9 cellular contexts compared by ENCODE assay signal in the genomic region with DNA sequence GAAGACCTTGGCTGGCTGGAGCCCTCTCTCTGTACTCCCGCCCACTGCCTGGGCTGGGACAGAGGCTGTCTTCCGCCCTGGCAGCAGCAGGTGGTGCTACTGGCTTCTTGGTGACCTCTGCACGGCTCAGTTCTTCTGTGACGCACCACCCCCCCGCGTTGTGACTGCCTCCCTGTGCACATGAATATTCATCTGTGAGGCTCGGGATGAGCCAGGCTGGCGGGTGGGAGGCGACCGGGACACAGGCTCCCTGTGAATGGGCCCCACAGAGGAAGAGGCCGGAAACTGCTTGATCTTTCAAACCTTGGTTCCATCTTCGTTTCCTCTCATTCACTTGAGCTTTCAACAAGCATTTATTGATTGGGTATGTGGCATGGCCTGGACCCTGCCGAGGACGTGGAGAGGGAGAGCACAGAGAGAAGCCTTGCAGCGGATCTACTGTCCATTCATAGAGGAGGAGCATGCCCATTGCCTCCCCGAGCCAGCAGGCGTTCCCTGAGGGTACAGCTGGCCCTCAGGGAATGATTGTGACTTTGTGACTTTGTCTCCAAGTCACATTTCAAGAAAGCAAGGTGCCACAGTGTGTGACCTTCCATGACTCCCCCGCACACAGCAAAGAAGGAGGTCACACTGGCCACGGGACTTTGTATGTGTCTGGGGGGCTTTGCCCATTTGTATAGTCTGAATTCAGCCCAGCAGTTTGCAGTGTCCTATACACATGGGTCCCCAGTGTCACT. TPM values are rescaled to one million over a fixed set of nuclear protein-coding genes. Genes with fewer than 3 reads are reported as not detected.
DNase-seq lines count a peak whose midpoint lies in the region; TF ChIP-seq lines count a peak whose summit lies in the region.
"Had no signal": no experiment of that assay in that cellular context is flagged by ENCODE, and none has a peak within 500 bp of the region (broad histone marks: within the 10 kb centered on the region; RNA-seq: fewer than 3 reads in every experiment).

No MANE protein-coding gene starts in this region.

- in situ Hi-C loops in mammary epithelial cell (cut with MboI; ENCODE audit: low sequenced_read_pairs in 2 of 2), result no loop called here

- no peak for TF ChIP-seq POLR2A in breast epithelium (IDR thresholded peaks at IDR 0.05)

- no peaks in the 10 kb centered on the region for H3K9me2 ChIP-seq in OCI-LY1 (ENCODE audit: low read depth, low read length)

- no TSS peak for BruUV-seq in mammary epithelial cell (replicated peaks; lab: Mats Ljungman, UMichigan)

- H4K20me1 ChIP-seq in mammary epithelial cell (ENCODE audit: insufficient read depth, low read length) (no peaks in the 10 kb centered on the region), OCI-LY1 (ENCODE audit: insufficient read depth, low read length) (no peaks in the 10 kb centered on the region)

- no peaks in the 10 kb centered on the region for H3K9me3 ChIP-seq in breast epithelium
- H3K9me3 ChIP-seq in mammary epithelial cell (replicated peaks; ENCODE audit: insufficient read depth, low read length), result no peaks in the 10 kb centered on the region
- H3K9me3 ChIP-seq in OCI-LY1 (ENCODE audit: low read length), result no peaks in the 10 kb centered on the region
- H3K9me3 ChIP-seq in muscle layer of colon (ENCODE audit: low read length), result no peaks in the 10 kb centered on the region

- H3K9ac ChIP-seq in mammary epithelial cell (ENCODE audit: insufficient read depth, low read length), result no peak overlapping the region
- H3K9ac ChIP-seq in OCI-LY1 (ENCODE audit: low read length), result no peak overlapping the region
- H3K9ac ChIP-seq in muscle layer of colon (ENCODE audit: low read length), result no peak overlapping the region

- no peaks in the 10 kb centered on the region for H3F3A ChIP-seq in OCI-LY1 (ENCODE audit: insufficient read depth, low read length)

- H3K79me2 ChIP-seq in mammary epithelial cell (ENCODE audit: insufficient read depth, low read length), result no peaks in the 10 kb centered on the region
- H3K79me2 ChIP-seq in OCI-LY1 (ENCODE audit: insufficient read depth, low read length), result no peaks in the 10 kb centered on the region

- no peaks in the 10 kb centered on the region for H3K4me1 ChIP-seq in breast epithelium
- H3K4me1 ChIP-seq in mammary epithelial cell (ENCODE audit: insufficient read depth, low read length), result peaks cover 2% of the 10 kb centered on the region
- peaks cover 11% of the 10 kb centered on the region for H3K4me1 ChIP-seq in OCI-LY1 (ENCODE audit: insufficient read depth, low read length, severe bottlenecking)
- peaks cover 10% of the 10 kb centered on the region for H3K4me1 ChIP-seq in muscle layer of colon (ENCODE audit: insufficient read depth, low read length)

- H2AFZ ChIP-seq in mammary epithelial cell (ENCODE audit: low read depth, low read length) (no peak overlapping the region), OCI-LY1 (ENCODE audit: low read length) (no peak overlapping the region)

- CTCF ChIA-PET in mammary epithelial cell (lab: Charles Lee; ENCODE audit: low non-redundant PET), result no interaction called here

- DNase-seq in breast epithelium (ENCODE audit: low spot score in 2 of 2) (peak in 1 of 2 donors; percentile 69), mammary epithelial cell (no peak), fibroblast of gingiva (ENCODE audit: low read depth) (peak; percentile 68), SW 1271 (lab: John Stamatoyannopoulos, UW) (no peak), COLO668 (lab: John Stamatoyannopoulos, UW; ENCODE audit: unreplicated experiment) (no peak)
- DNase-seq in stimulated activated CD4-positive, alpha-beta T cell treated with anti-CD3 and anti-CD28 coated beads, Interleukin-4, amount 100 ng/mL, for 4 hours, result no peak
- DNase-seq: CD4-positive, CD25-positive, alpha-beta regulatory T cell had no signal

- TF ChIP-seq CTCF in breast epithelium (IDR thresholded peaks at IDR 0.05) (no peak), mammary epithelial cell (conservative IDR thresholded peaks at IDR 0.05 in 1 of 2, IDR thresholded peaks at IDR 0.05 in 1 of 2; ENCODE audit: extremely low read depth in 1 of 2, insufficient read depth in 1 of 2, low read depth in 1 of 2, low read length in 2 of 2) (peak in 1 of 2 donors; percentile 35), OCI-LY1 (IDR thresholded peaks at IDR 0.05; ENCODE audit: low read length) (peak; percentile 59)

- WGBS in mammary epithelial cell (ENCODE audit: low coverage, missing lambda C conversion rate), result 72% methylated on average over 13 of the region's 19 CpGs

- H3K36me3 ChIP-seq in breast epithelium (no peaks in the 10 kb centered on the region), mammary epithelial cell (ENCODE audit: insufficient read depth, low read length) (no peaks in the 10 kb centered on the region), OCI-LY1 (ENCODE audit: insufficient read depth, low read length) (no peaks in the 10 kb centered on the region), muscle layer of colon (ENCODE audit: insufficient read depth, low read length) (peaks cover 27% of the 10 kb centered on the region)

- H3K27me3 ChIP-seq in breast epithelium (no peaks in the 10 kb centered on the region), mammary epithelial cell (ENCODE audit: insufficient read depth, low read length) (no peaks in the 10 kb centered on the region), OCI-LY1 (ENCODE audit: insufficient read depth, low read length) (no peaks in the 10 kb centered on the region), muscle layer of colon (ENCODE audit: control insufficient read depth in 1 of 2, insufficient read depth in 2 of 2, low read length in 2 of 2) (no peaks in the 10 kb centered on the region)

- H3K4me3 ChIP-seq in breast epithelium (no peak overlapping the region), mammary epithelial cell (replicated peaks in 1 of 3; ENCODE audit: insufficient read depth in 1 of 3, low read depth in 2 of 3, low read length in 3 of 3) (no peak overlapping the region), OCI-LY1 (ENCODE audit: low read depth, low read length, poor library complexity, severe bottlenecking) (no peak overlapping the region), muscle layer of colon (ENCODE audit: low read depth in 1 of 2, low read length in 2 of 2) (no peak overlapping the region)

- H3K27ac ChIP-seq in breast epithelium, result peak overlapping the region; percentile 26 to 35
- no peak overlapping the region for H3K27ac ChIP-seq in mammary epithelial cell (ENCODE audit: insufficient read depth, low read depth, low read length)
- no peak overlapping the region for H3K27ac ChIP-seq in OCI-LY1 (ENCODE audit: low read depth, low read length, poor library complexity, severe bottlenecking)
- peak overlapping the region; percentile 29 for H3K27ac ChIP-seq in muscle layer of colon (ENCODE audit: low read depth, low read length)

- dilution Hi-C loops in mammary epithelial cell (cut with HindIII; ENCODE audit: low sequenced_read_pairs), result no loop called here

- H3K4me2 ChIP-seq in mammary epithelial cell (ENCODE audit: insufficient read depth, low read depth, low read length), result no peak overlapping the region
- H3K4me2 ChIP-seq in OCI-LY1 (ENCODE audit: low read length), result peak overlapping the region; percentile 18; the same call in 1 of the 2 replicates

- intact Hi-C loops in breast epithelium (cut with DNase I; ENCODE audit: low total_unique reads) (no loop called here), mammary epithelial cell (cut with micrococcal nuclease) (loop anchor here (2.0 to 5.0 kb wide), 3 partner anchors 21 to 129 kb away; partner anchors contain the start of gene B9D1)

RNA-seq across cellular contexts. Expression of gene B9D1, which starts 45.0 kb away (rescaled TPM):
- total RNA-seq in breast epithelium, result 10 to 100 TPM; 14.4 to 29.2 (median 28.4) TPM
- total RNA-seq in mammary epithelial cell, result 10 to 100 TPM; 21.2 to 23.2 TPM
- 39.0 TPM for polyA plus RNA-seq in mammary epithelial cell
- 25.0 TPM for polyA minus RNA-seq in mammary epithelial cell

Comparison
In these comparisons a context has a peak if more than half of its experiments do, and no peak if none do; other contexts are left out.
1. H3K27ac ChIP-seq: peak in breast epithelium (2 of 2) and muscle layer of colon (single experiment); none in mammary epithelial cell (single experiment) and OCI-LY1 (single experiment).